Comparison of ENCODE assay signal across 25 cellular contexts in genomic region chr3:17401912-17402311, GRCh38.
DNase-seq lines count a peak whose midpoint lies in the region; ATAC-seq and TF ChIP-seq lines count a peak whose summit lies in the region.
"Had no signal": no experiment of that assay in that cellular context is flagged by ENCODE, and none has a peak within 500 bp of the region (broad histone marks: within the 10 kb centered on the region; RNA-seq: fewer than 3 reads in every experiment).

No MANE protein-coding gene starts in this region.

- no peaks in the 10 kb centered on the region for H3K36me3 Mint-ChIP-seq in HFFc6 (ENCODE audit: low read depth)

- no peaks in the 10 kb centered on the region for H3K9me3 Mint-ChIP-seq in HFFc6
- H3K9me3 Mint-ChIP-seq: CD14-positive monocyte; CD4-positive, alpha-beta T cell; CD8-positive, alpha-beta memory T cell had no signal

- H3K4me3 Mint-ChIP-seq in HFFc6 = no peak overlapping the region
- H3K4me3 Mint-ChIP-seq: CD14-positive monocyte; CD4-positive, alpha-beta T cell; CD8-positive, alpha-beta memory T cell had no signal

- no peaks in the 10 kb centered on the region for H3K4me1 Mint-ChIP-seq in HFFc6 (ENCODE audit: low read depth)
- H3K4me1 Mint-ChIP-seq: CD8-positive, alpha-beta memory T cell had no signal

- H2BK5ac ChIP-seq in mesenchymal stem cell (ENCODE audit: low read depth, low read length, poor library complexity, severe bottlenecking) = no peak overlapping the region

- H3K27me3 ChIP-seq in left ventricle myocardium inferior (ENCODE audit: low read depth) = no peaks in the 10 kb centered on the region
- H3K27me3 ChIP-seq in ectodermal cell (ENCODE audit: control insufficient read depth, insufficient read depth, low read length, poor library complexity, severe bottlenecking) = peaks cover 6% of the 10 kb centered on the region
- no peaks in the 10 kb centered on the region for H3K27me3 ChIP-seq in mesenchymal stem cell (ENCODE audit: control insufficient read depth in 1 of 2, insufficient read depth in 1 of 2, low read length in 2 of 2)
- peaks cover 0 to 2% (median 0%) of the 10 kb centered on the region in 3 donors for H3K27me3 ChIP-seq in skeletal muscle tissue (ENCODE audit: control insufficient read depth in 3 of 3, insufficient read depth in 3 of 3, low read length in 3 of 3)
- H3K27me3 ChIP-seq: BE2C; BLaER1 treated with 17β-estradiol and CSF1 and Interleukin-3, amounts not matched to agents 10 nM and 100 nM had no signal

- no peak overlapping the region for H2AFZ ChIP-seq in mesenchymal stem cell (ENCODE audit: low read depth, low read length)
- H2AFZ ChIP-seq: GM23248 had no signal

- no peak overlapping the region for H3K27ac ChIP-seq in left ventricle myocardium inferior (replicated peaks)
- H3K27ac ChIP-seq in ectodermal cell (ENCODE audit: insufficient read depth, low read depth, low read length, poor library complexity, severe bottlenecking) = no peak overlapping the region
- no peak overlapping the region for H3K27ac ChIP-seq in mesenchymal stem cell (ENCODE audit: low read length, poor library complexity, severe bottlenecking)
- no peak overlapping the region for H3K27ac ChIP-seq in skeletal muscle tissue (ENCODE audit: low read depth, low read length)
- H3K27ac ChIP-seq: A549; BLaER1 treated with 17β-estradiol and CSF1 and Interleukin-3, amounts not matched to agents 10 nM and 100 nM; GM23248 had no signal

- H2BK15ac ChIP-seq in mesenchymal stem cell (ENCODE audit: low read depth, poor library complexity, severe bottlenecking) = no peak overlapping the region

- H4K8ac ChIP-seq in mesenchymal stem cell (ENCODE audit: low read length) = no peak overlapping the region

- no peaks in the 10 kb centered on the region for H3K9me3 ChIP-seq in left ventricle myocardium inferior (replicated peaks)
- no peaks in the 10 kb centered on the region for H3K9me3 ChIP-seq in ectodermal cell (ENCODE audit: control insufficient read depth, low read length)
- H3K9me3 ChIP-seq in mesenchymal stem cell (ENCODE audit: control insufficient read depth, low read length) = no peaks in the 10 kb centered on the region
- no peaks in the 10 kb centered on the region for H3K9me3 ChIP-seq in skeletal muscle tissue (ENCODE audit: control insufficient read depth in 3 of 3, low read length in 3 of 3)
- H3K9me3 ChIP-seq: A549; BE2C; BLaER1 treated with 17β-estradiol and CSF1 and Interleukin-3, amounts not matched to agents 10 nM and 100 nM had no signal

- no peak overlapping the region for H2BK12ac ChIP-seq in mesenchymal stem cell (ENCODE audit: low read length in 2 of 2)

- H2BK120ac ChIP-seq in mesenchymal stem cell (ENCODE audit: low read depth, low read length) = no peak overlapping the region

- H3K36me3 ChIP-seq in left ventricle myocardium inferior (peaks cover 26% of the 10 kb centered on the region), ectodermal cell (ENCODE audit: control insufficient read depth, insufficient read depth, low read length) (peaks cover 5% of the 10 kb centered on the region), mesenchymal stem cell (ENCODE audit: control insufficient read depth in 1 of 2, insufficient read depth in 2 of 2, low read depth in 1 of 2, low read length in 2 of 2) (peaks cover 0 to 15% of the 10 kb centered on the region in 2 experiments), skeletal muscle tissue (ENCODE audit: control insufficient read depth in 3 of 3, insufficient read depth in 3 of 3, low read length in 3 of 3) (peaks cover 2 to 4% (median 4%) of the 10 kb centered on the region in 3 donors)
- H3K36me3 ChIP-seq: BE2C had no signal

- no peak overlapping the region for H2AK5ac ChIP-seq in mesenchymal stem cell (ENCODE audit: low read length, severe bottlenecking)

- H3K4me1 ChIP-seq in left ventricle myocardium inferior (no peaks in the 10 kb centered on the region), ectodermal cell (ENCODE audit: control insufficient read depth, insufficient read depth, low read length) (peaks cover 5% of the 10 kb centered on the region), mesenchymal stem cell (ENCODE audit: control insufficient read depth, insufficient read depth, low read depth, low read length) (no peaks in the 10 kb centered on the region), skeletal muscle tissue (ENCODE audit: control insufficient read depth in 3 of 3, insufficient read depth in 3 of 3, low read length in 3 of 3) (peaks cover 0 to 4% (median 0%) of the 10 kb centered on the region in 3 donors)
- H3K4me1 ChIP-seq: A549; BE2C; BLaER1 treated with 17β-estradiol and CSF1 and Interleukin-3, amounts not matched to agents 10 nM and 100 nM had no signal

- peak; percentile 30 to 74 for ATAC-seq in left cardiac atrium
- ATAC-seq: A549, GM12878 had no signal

- WGBS in ectodermal cell, 2 experiments = 43 to 50% methylated on average over 1 of the region's 1 CpG
- 0% methylated on average over 1 of the region's 1 CpG for WGBS in mesenchymal stem cell

- H3K4me3 ChIP-seq in left ventricle myocardium inferior (no peak overlapping the region), ectodermal cell (ENCODE audit: insufficient read depth, low read depth, low read length) (peak overlapping the region; percentile 14), mesenchymal stem cell (ENCODE audit: insufficient read depth in 1 of 2, low read depth in 1 of 2, low read length in 2 of 2) (no peak overlapping the region), skeletal muscle tissue (ENCODE audit: low read length in 3 of 3) (no peak overlapping the region)
- H3K4me3 ChIP-seq: A549; BLaER1 treated with 17β-estradiol and CSF1 and Interleukin-3, amounts not matched to agents 10 nM and 100 nM; GM12878; GM23248 had no signal

- no peaks in the 10 kb centered on the region for H3K79me1 ChIP-seq in mesenchymal stem cell (replicated peaks; ENCODE audit: low read length, poor library complexity, severe bottlenecking)

- no peaks in the 10 kb centered on the region for H3K27me3 Mint-ChIP-seq in HFFc6 (ENCODE audit: insufficient read depth)
- H3K27me3 Mint-ChIP-seq: CD4-positive, alpha-beta T cell; CD8-positive, alpha-beta memory T cell had no signal

- no peak overlapping the region for H3K14ac ChIP-seq in mesenchymal stem cell (ENCODE audit: low read length in 2 of 2)

- no peak overlapping the region for H3K4ac ChIP-seq in mesenchymal stem cell (ENCODE audit: low read depth in 1 of 2, low read length in 2 of 2)

- TF ChIP-seq CTCF in left ventricle myocardium inferior (IDR thresholded peaks at IDR 0.05; ENCODE audit: borderline replicate concordance) = no peak
- TF ChIP-seq CTCF in HFFc6 (IDR thresholded peaks at IDR 0.05) = no peak

- no peak overlapping the region for H3K4me2 ChIP-seq in mesenchymal stem cell (ENCODE audit: low read length, poor library complexity, severe bottlenecking)
- H3K4me2 ChIP-seq: A549; BLaER1 treated with 17β-estradiol and CSF1 and Interleukin-3, amounts not matched to agents 10 nM and 100 nM had no signal

- intact Hi-C loops in left cardiac atrium (cut with DNase I) = no loop called here
- intact Hi-C loops in left ventricle myocardium inferior (cut with micrococcal nuclease) = no loop called here
- intact Hi-C loops in head of caudate nucleus (cut with DNase I) = no loop called here

- no peak overlapping the region for H4K91ac ChIP-seq in mesenchymal stem cell (ENCODE audit: low read length)

- no peak overlapping the region for H3K27ac Mint-ChIP-seq in HFFc6
- H3K27ac Mint-ChIP-seq: CD14-positive monocyte; CD4-positive, alpha-beta T cell; CD8-positive, alpha-beta memory T cell had no signal

- no peak overlapping the region for H3K23ac ChIP-seq in mesenchymal stem cell (ENCODE audit: low read length in 2 of 2)

- H3K18ac ChIP-seq in mesenchymal stem cell (ENCODE audit: low read depth in 1 of 2, low read length in 2 of 2) = no peak overlapping the region

- DNase-seq in left cardiac atrium (no peak), left ventricle myocardium inferior (no peak), mesenchymal stem cell (no peak), inferior parietal cortex (ENCODE audit: extremely low spot score) (no peak), head of caudate nucleus (no peak), HFFc6 (no peak)
- DNase-seq: 8988T; ACHN; AML-193; BE2C; CD4-positive, alpha-beta T cell; CD8-positive, alpha-beta memory T cell; DMS 273 treated with DMSO at 0.1 percent for 48 hours; DMS79; EL; GDM1; GM23248; H7; HCEC 1CT had no signal

- peak overlapping the region; percentile 91 for H3K9ac ChIP-seq in mesenchymal stem cell (ENCODE audit: low read length)
- peak overlapping the region in 2 of 3 donors; percentile 71 to 80 for H3K9ac ChIP-seq in skeletal muscle tissue (ENCODE audit: low read depth in 1 of 3, low read length in 3 of 3)
- H3K9ac ChIP-seq: BLaER1 treated with 17β-estradiol and CSF1 and Interleukin-3, amounts not matched to agents 10 nM and 100 nM; GM23248 had no signal
